8 cellular contexts compared by ENCODE assay signal in the genomic region with DNA sequence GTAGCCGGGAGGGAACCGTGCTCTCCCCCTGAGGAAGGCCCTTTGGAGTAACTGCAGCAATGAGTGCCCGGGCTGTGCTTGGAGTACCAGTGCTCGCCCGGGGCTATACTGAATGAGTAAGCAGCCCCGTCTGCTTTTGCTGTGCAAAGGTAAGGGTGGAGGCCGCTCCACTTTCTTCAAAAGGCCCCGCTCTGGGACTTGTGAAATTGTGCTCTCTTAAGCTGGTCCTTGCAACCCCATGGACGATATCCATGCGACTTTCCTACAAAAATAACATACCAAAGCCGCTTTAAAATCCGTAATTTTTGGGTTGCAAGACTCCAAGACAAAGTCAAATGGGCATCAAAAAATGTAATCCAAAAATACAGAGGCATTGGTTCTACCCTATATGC. TPM values are rescaled to one million over a fixed set of nuclear protein-coding genes. Genes with fewer than 3 reads are reported as not detected.
DNase-seq lines count a peak whose midpoint lies in the region; ATAC-seq and TF ChIP-seq lines count a peak whose summit lies in the region.

No MANE protein-coding gene starts in this region.

- no peaks in the 10 kb centered on the region for H3K9me3 ChIP-seq in CD4-positive, CD25-positive, alpha-beta regulatory T cell (ENCODE audit: control insufficient read depth in 2 of 2, low read length in 2 of 2)
- H3K9me3 ChIP-seq in fibroblast of lung (ENCODE audit: control insufficient read depth, insufficient read depth, low read depth, low read length) (no peaks in the 10 kb centered on the region), parathyroid adenoma (ENCODE audit: control insufficient read depth, low read length) (no peaks in the 10 kb centered on the region)

- peaks cover 42 to 95% (median 79%) of the 10 kb centered on the region in 4 donors for H3K4me1 Mint-ChIP-seq in CD4-positive, CD25-positive, alpha-beta regulatory T cell

- peak overlapping the region; percentile 75 for H3K27ac ChIP-seq in CD4-positive, CD25-positive, alpha-beta regulatory T cell (ENCODE audit: insufficient read depth, low read length, poor library complexity, severe bottlenecking)
- H3K27ac ChIP-seq in fibroblast of lung (ENCODE audit: insufficient read depth, low read length), result peak overlapping the region; percentile 7
- H3K27ac ChIP-seq in parathyroid adenoma, result no peak overlapping the region

- no peak for TF ChIP-seq CTCF in fibroblast of lung (conservative IDR thresholded peaks at IDR 0.05 in 1 of 2, IDR thresholded peaks at IDR 0.05 in 1 of 2; ENCODE audit: low read depth in 1 of 2, low read length in 2 of 2)
- no peak for TF ChIP-seq CTCF in parathyroid adenoma (IDR thresholded peaks at IDR 0.05)

- peaks cover 92% of the 10 kb centered on the region for H3K4me1 ChIP-seq in CD4-positive, CD25-positive, alpha-beta regulatory T cell (ENCODE audit: control insufficient read depth, insufficient read depth, low read length, poor library complexity, severe bottlenecking)
- H3K4me1 ChIP-seq in fibroblast of lung (ENCODE audit: control insufficient read depth, extremely low read depth, insufficient read depth, low read length) (no peaks in the 10 kb centered on the region), parathyroid adenoma (peaks cover 3% of the 10 kb centered on the region)

- no peaks in the 10 kb centered on the region for H4K20me1 ChIP-seq in fibroblast of lung (ENCODE audit: control insufficient read depth, extremely low read depth, insufficient read depth, low read length)

- DNase-seq in CD4-positive, CD25-positive, alpha-beta regulatory T cell, result peak in 2 of 3 donors; percentile 24 to 65
- peak; percentile 56 to 65 for DNase-seq in activated CD4-positive, alpha-beta T cell treated with anti-CD3 and anti-CD28 coated beads, Interleukin-2, amount 50 U/mL, for 48 hours
- DNase-seq in fibroblast of lung (ENCODE audit: low read depth in 2 of 2) (no peak), SK-N-DZ (ENCODE audit: low spot score) (no peak), NCI-H510A treated with DMSO at 0.1 percent for 48 hours (lab: John Stamatoyannopoulos, UW) (no peak)

- H3K4me2 ChIP-seq in fibroblast of lung (ENCODE audit: extremely low read depth, insufficient read depth, low read length), result peak overlapping the region; percentile 84
- H3K4me2 ChIP-seq in parathyroid adenoma (ENCODE audit: low read length), result peak overlapping the region; percentile 67

- H2AFZ ChIP-seq in fibroblast of lung (ENCODE audit: low read length) (no peak overlapping the region), parathyroid adenoma (peak overlapping the region; percentile 86)

- H3K79me2 ChIP-seq in fibroblast of lung (ENCODE audit: control insufficient read depth, insufficient read depth, low read length) (no peaks in the 10 kb centered on the region), parathyroid adenoma (no peaks in the 10 kb centered on the region)

- H3K27me3 Mint-ChIP-seq in CD4-positive, CD25-positive, alpha-beta regulatory T cell, result no peaks in the 10 kb centered on the region

- no peaks in the 10 kb centered on the region for H3K9me3 Mint-ChIP-seq in CD4-positive, CD25-positive, alpha-beta regulatory T cell

- H3K4me3 ChIP-seq in CD4-positive, CD25-positive, alpha-beta regulatory T cell (ENCODE audit: low read depth, low read length), result peak overlapping the region; percentile 87
- peak overlapping the region; percentile 54 to 69 (median 62) for H3K4me3 ChIP-seq in fibroblast of lung (replicated peaks in 1 of 4; ENCODE audit: control extremely low read depth in 1 of 4, insufficient read depth in 1 of 4, low read depth in 3 of 4, low read length in 4 of 4)
- H3K4me3 ChIP-seq in parathyroid adenoma (ENCODE audit: low read depth, low read length), result peak overlapping the region; percentile 74

- ATAC-seq in CD4-positive, CD25-positive, alpha-beta regulatory T cell (ENCODE audit: low read depth in 2 of 2), result peak; percentile 56 to 61
- peak; percentile 37 for ATAC-seq in HG02642 (IDR thresholded peaks at IDR 0.05; ENCODE audit: poor library complexity, unreplicated experiment)
- ATAC-seq in HG03342 (IDR thresholded peaks at IDR 0.05; ENCODE audit: unreplicated experiment), result no peak

- peak overlapping the region; percentile 93 to 95 (median 93) for H3K27ac Mint-ChIP-seq in CD4-positive, CD25-positive, alpha-beta regulatory T cell

- H3K9ac ChIP-seq in fibroblast of lung (ENCODE audit: insufficient read depth, low read length) (peak overlapping the region; percentile 21), parathyroid adenoma (no peak overlapping the region)

- peak overlapping the region; percentile 71 to 94 (median 90) for H3K4me3 Mint-ChIP-seq in CD4-positive, CD25-positive, alpha-beta regulatory T cell

- H3K27me3 ChIP-seq in CD4-positive, CD25-positive, alpha-beta regulatory T cell (ENCODE audit: control insufficient read depth, insufficient read depth, low read length), result no peaks in the 10 kb centered on the region
- H3K27me3 ChIP-seq in fibroblast of lung (ENCODE audit: control insufficient read depth, insufficient read depth, low read length), result no peaks in the 10 kb centered on the region
- no peaks in the 10 kb centered on the region for H3K27me3 ChIP-seq in parathyroid adenoma (ENCODE audit: control insufficient read depth, insufficient read depth, low read length)

- peaks cover 15% of the 10 kb centered on the region for H3K36me3 Mint-ChIP-seq in CD4-positive, CD25-positive, alpha-beta regulatory T cell

- H3K36me3 ChIP-seq in CD4-positive, CD25-positive, alpha-beta regulatory T cell (ENCODE audit: control insufficient read depth, insufficient read depth, low read length), result no peaks in the 10 kb centered on the region
- H3K36me3 ChIP-seq in fibroblast of lung (ENCODE audit: control insufficient read depth, insufficient read depth, low read length) (no peaks in the 10 kb centered on the region), parathyroid adenoma (ENCODE audit: control insufficient read depth, insufficient read depth, low read length) (no peaks in the 10 kb centered on the region)

RNA-seq across cellular contexts. Expression of gene TNFAIP8, which starts 0.6 kb away (rescaled TPM):
- 120 TPM for total RNA-seq in CD4-positive, CD25-positive, alpha-beta regulatory T cell
- polyA plus RNA-seq in CD4-positive, CD25-positive, alpha-beta regulatory T cell, result 100 to 1,000 TPM; 183 to 244 (median 202) TPM
- 30.6 and 37.7 TPM in 2 replicates for total RNA-seq in fibroblast of lung
- polyA plus RNA-seq in fibroblast of lung, result 23.8 and 36.7 TPM in 2 replicates
- polyA plus RNA-seq in fibroblast of lung (2012), result 19.8 and 25.7 TPM in 2 replicates
- 0.74 and 3.5 TPM in 2 replicates for polyA minus RNA-seq in fibroblast of lung (ENCODE audit: low replicate concordance)
- 14.9 and 17.9 TPM in 2 replicates for polyA plus RNA-seq in SK-N-DZ (2014; cell fraction: cytosol; rRNA removed)
- polyA plus RNA-seq in SK-N-DZ (2014; cell fraction: nucleus; rRNA removed), result 5.8 and 12.8 TPM in 2 replicates

Comparison
In these comparisons a context has a peak if more than half of its experiments do, and no peak if none do; other contexts are left out.
1. DNase-seq: peak in CD4-positive, CD25-positive, alpha-beta regulatory T cell (2 of 3) and activated CD4-positive, alpha-beta T cell treated with anti-CD3 and anti-CD28 coated beads, Interleukin-2, amount 50 U/mL, for 48 hours (2 of 2); none in fibroblast of lung (0 of 2), SK-N-DZ (single experiment) and NCI-H510A treated with DMSO at 0.1 percent for 48 hours (single experiment).
2. Peak in every context shown above with its lines, with median percentiles within 50 percentile points of each other: H3K4me3 ChIP-seq.